ENCODE assay signal across 9 cellular contexts in genomic region chr20:2006452-2007381, GRCh38. TPM values are rescaled to one million over a fixed set of nuclear protein-coding genes. Genes with fewer than 3 reads are reported as not detected.
DNase-seq lines count a peak whose midpoint lies in the region; ATAC-seq, FAIRE-seq and TF ChIP-seq lines count a peak whose summit lies in the region.
"Had no signal": no experiment of that assay in that cellular context is flagged by ENCODE, and none has a peak within 500 bp of the region (broad histone marks: within the 10 kb centered on the region; RNA-seq: fewer than 3 reads in every experiment).

No MANE protein-coding gene starts in this region.

- H2AFZ ChIP-seq in PC-9 = no peak overlapping the region

- no peaks in the 10 kb centered on the region for H3K4me1 ChIP-seq in CD8-positive, alpha-beta T cell (ENCODE audit: insufficient read depth, low read length)
- H3K4me1 ChIP-seq in PC-9 (replicated peaks; ENCODE audit: insufficient read depth) = no peaks in the 10 kb centered on the region
- no peaks in the 10 kb centered on the region for H3K4me1 ChIP-seq in colonic mucosa

- no peak for FAIRE-seq in GM12892 (lab: Jason Lieb, UNC)

- CTCF ChIA-PET in CD8-positive, alpha-beta T cell (lab: Charles Lee) = interaction anchor here (0.9 to 5.1 kb wide), 11 partner anchors 15 to 176 kb away, joined by 3 to 48 read pairs (median 3); no protein-coding TSS in a partner anchor
- CTCF ChIA-PET in PC-9 (lab: Charles Lee) = interaction anchor here (0.6 to 1.1 kb wide), 3 partner anchors 87 to 736 kb away, joined by 3 to 4 read pairs (median 3); no protein-coding TSS in a partner anchor

- no peaks in the 10 kb centered on the region for H3K36me3 Mint-ChIP-seq in CD8-positive, alpha-beta T cell
- H3K36me3 Mint-ChIP-seq in activated T-helper 17 cell treated with anti-CD3 and anti-CD28 coated beads, Interleukin-2, amount 50 U/mL, for 72 hours (ENCODE audit: low read depth) = no peaks in the 10 kb centered on the region

- no peaks in the 10 kb centered on the region; the same call in 1 of the 2 replicates for H3K9me2 ChIP-seq in PC-9 (ENCODE audit: insufficient read depth)

- H3K4me1 Mint-ChIP-seq in CD8-positive, alpha-beta T cell (ENCODE audit: low read depth) = no peaks in the 10 kb centered on the region
- no peaks in the 10 kb centered on the region for H3K4me1 Mint-ChIP-seq in activated T-helper 17 cell treated with anti-CD3 and anti-CD28 coated beads, Interleukin-2, amount 50 U/mL, for 72 hours
- H3K4me1 Mint-ChIP-seq: T-helper 17 cell had no signal

- peaks cover 39% of the 10 kb centered on the region for H3K27me3 Mint-ChIP-seq in CD8-positive, alpha-beta T cell (ENCODE audit: low read depth)
- peaks cover 29% of the 10 kb centered on the region for H3K27me3 Mint-ChIP-seq in activated T-helper 17 cell treated with anti-CD3 and anti-CD28 coated beads, Interleukin-2, amount 50 U/mL, for 72 hours

- no peak overlapping the region for H3K9ac ChIP-seq in colonic mucosa (ENCODE audit: low read depth in 2 of 2, low read length in 2 of 2)

- no peak for TF ChIP-seq POLR2A in GM12892 (IDR thresholded peaks at IDR 0.05; ENCODE audit: low read depth, low read length)

- H3K27ac ChIP-seq in CD8-positive, alpha-beta T cell (ENCODE audit: low read depth, low read length) = no peak overlapping the region
- H3K27ac ChIP-seq in PC-9 (no peak overlapping the region), colonic mucosa (no peak overlapping the region)

- POLR2A ChIA-PET in CD8-positive, alpha-beta T cell (lab: Charles Lee) = no interaction called here
- POLR2A ChIA-PET in PC-9 (lab: Charles Lee; ENCODE audit: unreplicated experiment) = no interaction called here

- H3K79me2 ChIP-seq in PC-9 (ENCODE audit: low read depth) = no peaks in the 10 kb centered on the region

- no TSS peak for BruUV-seq in PC-9 (replicated peaks; lab: Mats Ljungman, UMichigan)

- no peak overlapping the region for H3K4me2 ChIP-seq in PC-9

- no peak overlapping the region for H3K4me3 Mint-ChIP-seq in CD8-positive, alpha-beta T cell
- no peak overlapping the region for H3K4me3 Mint-ChIP-seq in activated T-helper 17 cell treated with anti-CD3 and anti-CD28 coated beads, Interleukin-2, amount 50 U/mL, for 72 hours
- H3K4me3 Mint-ChIP-seq: T-helper 17 cell had no signal

- H3K4me3 ChIP-seq in CD8-positive, alpha-beta T cell (ENCODE audit: low read depth, low read length) = no peak overlapping the region
- H3K4me3 ChIP-seq in PC-9 (no peak overlapping the region), colonic mucosa (no peak overlapping the region)

- no peak for ATAC-seq in CD8-positive, alpha-beta T cell
- no peak for ATAC-seq in HG02852 (IDR thresholded peaks at IDR 0.05; ENCODE audit: unreplicated experiment)
- no peak for ATAC-seq in activated T-helper 17 cell treated with anti-CD3 and anti-CD28 coated beads, Interleukin-2, amount 50 U/mL, for 72 hours (replicated peaks)
- ATAC-seq: T-helper 17 cell had no signal

- H4K20me1 ChIP-seq in PC-9 (ENCODE audit: insufficient read depth) = no peaks in the 10 kb centered on the region

- no peaks in the 10 kb centered on the region for H3F3A ChIP-seq in PC-9 (ENCODE audit: insufficient read depth, low read depth)

- no peaks in the 10 kb centered on the region for H3K9me3 ChIP-seq in CD8-positive, alpha-beta T cell (ENCODE audit: low read length)
- H3K9me3 ChIP-seq in PC-9 (ENCODE audit: insufficient read depth, low read depth) = no peaks in the 10 kb centered on the region
- H3K9me3 ChIP-seq in colonic mucosa = no peaks in the 10 kb centered on the region

- DNase-seq in CD8-positive, alpha-beta T cell = peak in 6 of 7 experiments; percentile 4 to 53 (median 24)
- DNase-seq in GM19240 (ENCODE audit: insufficient read length, low spot score) = peak; percentile 24
- DNase-seq in PC-9 = no peak
- DNase-seq in colonic mucosa = no peak
- peak; percentile 24 for DNase-seq in myocyte (ENCODE audit: low read depth)
- DNase-seq in GM12892 (ENCODE audit: insufficient read length) = no peak

- intact Hi-C loops in CD8-positive, alpha-beta T cell (cut with DNase I, micrococcal nuclease) = loop anchor here in 1 of 2 experiments (1.0 kb wide), 1 partner anchor 166 kb away; no protein-coding TSS in a partner anchor
- intact Hi-C loops in PC-9 (cut with micrococcal nuclease; ENCODE audit: unreplicated experiment) (loop anchor here (2.0 kb wide), 1 partner anchor 166 kb away; no protein-coding TSS in a partner anchor), colonic mucosa (cut with DNase I) (loop anchor here (2.0 kb wide), 1 partner anchor 166 kb away; no protein-coding TSS in a partner anchor)

- peak; percentile 56 for TF ChIP-seq CTCF in CD8-positive, alpha-beta T cell (IDR thresholded peaks at IDR 0.05)
- TF ChIP-seq CTCF in PC-9 (conservative IDR thresholded peaks at IDR 0.05) (peak; percentile 93), colonic mucosa (IDR thresholded peaks at IDR 0.05) (peak; percentile 83)

- H3K9me3 Mint-ChIP-seq in CD8-positive, alpha-beta T cell = no peaks in the 10 kb centered on the region
- H3K9me3 Mint-ChIP-seq in activated T-helper 17 cell treated with anti-CD3 and anti-CD28 coated beads, Interleukin-2, amount 50 U/mL, for 72 hours = no peaks in the 10 kb centered on the region

- H3K36me3 ChIP-seq in CD8-positive, alpha-beta T cell (ENCODE audit: insufficient read depth, low read length) = no peaks in the 10 kb centered on the region
- H3K36me3 ChIP-seq in PC-9 (ENCODE audit: low read depth) = no peaks in the 10 kb centered on the region
- no peaks in the 10 kb centered on the region for H3K36me3 ChIP-seq in colonic mucosa

- peaks cover 4% of the 10 kb centered on the region for H3K27me3 ChIP-seq in CD8-positive, alpha-beta T cell (ENCODE audit: insufficient read depth, low read length)
- H3K27me3 ChIP-seq in PC-9 (ENCODE audit: insufficient read depth, low read depth) (peaks cover 48% of the 10 kb centered on the region), colonic mucosa (no peaks in the 10 kb centered on the region)

- H3K27ac Mint-ChIP-seq in CD8-positive, alpha-beta T cell = no peak overlapping the region
- H3K27ac Mint-ChIP-seq in activated T-helper 17 cell treated with anti-CD3 and anti-CD28 coated beads, Interleukin-2, amount 50 U/mL, for 72 hours = no peak overlapping the region
- H3K27ac Mint-ChIP-seq: T-helper 17 cell had no signal

RNA-seq across cellular contexts. Expression of gene PDYN, which starts 12.9 kb away (rescaled TPM):
- total RNA-seq in CD8-positive, alpha-beta T cell = not detected
- total RNA-seq in PC-9 (2021) (not detected in 2 replicates), colonic mucosa (not detected), myocyte (not detected in 2 replicates)
- not detected for polyA plus RNA-seq in myocyte (2012)
- polyA plus RNA-seq in GM12892 (2012; ENCODE audit: missing spikeins) = not detected
- not detected for total RNA-seq in activated T-helper 17 cell treated with anti-CD3 and anti-CD28 coated beads, Interleukin-2, amount 50 U/mL, for 72 hours
- total RNA-seq: T-helper 17 cell had no signal

Comparison
In these comparisons a context has a peak if more than half of its experiments do, and no peak if none do; other contexts are left out.
1. DNase-seq: peak in CD8-positive, alpha-beta T cell (6 of 7), GM19240 (single experiment) and myocyte (single experiment); none in PC-9 (0 of 2), colonic mucosa (single experiment) and GM12892 (single experiment).
2. Peak in every context shown above with its lines, with median percentiles within 50 percentile points of each other: CTCF ChIP-seq.